In genomic region chr7:158811461-158811860, GRCh38 we compare ENCODE assay signal across 8 cellular contexts. TPM values are rescaled to one million over a fixed set of nuclear protein-coding genes. Genes with fewer than 3 reads are reported as not detected.
DNase-seq lines count a peak whose midpoint lies in the region; ATAC-seq, FAIRE-seq and TF ChIP-seq lines count a peak whose summit lies in the region.

No MANE protein-coding gene starts in this region.

- H3K27me3 ChIP-seq in HUES64 (ENCODE audit: insufficient read depth, low read length): no peaks in the 10 kb centered on the region
- H3K27me3 ChIP-seq in left ventricle myocardium inferior (ENCODE audit: low read depth): no peaks in the 10 kb centered on the region

- H3K36me3 ChIP-seq in HUES64 (ENCODE audit: insufficient read depth, low read length): peaks cover 13% of the 10 kb centered on the region
- peaks cover 15% of the 10 kb centered on the region for H3K36me3 ChIP-seq in left ventricle myocardium inferior
- H3K36me3 ChIP-seq in kidney (ENCODE audit: control insufficient read depth in 1 of 2, insufficient read depth in 2 of 2, low read length in 2 of 2): peaks cover 0 to 3% of the 10 kb centered on the region in 2 donors

- no peak for FAIRE-seq in kidney (lab: Jason Lieb, UNC)

- H3K9me3 Mint-ChIP-seq in activated T-cell treated with anti-CD3 and anti-CD28 coated beads, Interleukin-2, amount 50 U/mL, for 72 hours: no peaks in the 10 kb centered on the region

- H3K36me3 Mint-ChIP-seq in activated T-cell treated with anti-CD3 and anti-CD28 coated beads, Interleukin-2, amount 50 U/mL, for 72 hours (ENCODE audit: insufficient read depth in 2 of 2): peaks cover 2 to 17% of the 10 kb centered on the region in 2 donors

- H3K4me1 ChIP-seq in HUES64 (ENCODE audit: insufficient read depth, low read length) (peaks cover 28% of the 10 kb centered on the region), left ventricle myocardium inferior (peaks cover 79% of the 10 kb centered on the region), kidney (ENCODE audit: control insufficient read depth in 1 of 2, insufficient read depth in 1 of 2, low read depth in 1 of 2, low read length in 2 of 2) (peaks cover 10 to 11% of the 10 kb centered on the region in 2 donors)

- ATAC-seq in activated T-cell treated with anti-CD3 and anti-CD28 coated beads, Interleukin-2, amount 50 U/mL, for 72 hours (replicated peaks in 1 of 2): peak; percentile 69 to 79
- ATAC-seq in GM18868 (IDR thresholded peaks at IDR 0.05; ENCODE audit: unreplicated experiment): no peak

- DNase-seq in activated T-cell treated with anti-CD3 and anti-CD28 coated beads, Interleukin-2, amount 50 U/mL, for 72 hours: peak; percentile 53 to 69
- DNase-seq in left ventricle myocardium inferior (no peak), T1000 (lab: John Stamatoyannopoulos, UW) (no peak), NCI-H345 treated with DMSO at 0.1 percent for 48 hours (lab: John Stamatoyannopoulos, UW; ENCODE audit: unreplicated experiment) (no peak), kidney (no peak)
- peak; percentile 59 to 67 for DNase-seq in stimulated activated CD8-positive, alpha-beta memory T cell treated with anti-CD3 and anti-CD28 coated beads, Interleukin-15, amount 100 ng/mL, for 48 hours (ENCODE audit: low read depth in 2 of 2)

- H3K27me3 Mint-ChIP-seq in activated T-cell treated with anti-CD3 and anti-CD28 coated beads, Interleukin-2, amount 50 U/mL, for 72 hours (ENCODE audit: low read depth): no peaks in the 10 kb centered on the region

- TF ChIP-seq CTCF in left ventricle myocardium inferior (IDR thresholded peaks at IDR 0.05; ENCODE audit: borderline replicate concordance) (no peak), kidney (IDR thresholded peaks at IDR 0.05; ENCODE audit: borderline replicate concordance, extremely low read depth, insufficient read depth) (no peak)

- H3K9me3 ChIP-seq in HUES64 (ENCODE audit: insufficient read depth, low read depth, low read length) (peaks cover 3% of the 10 kb centered on the region), left ventricle myocardium inferior (replicated peaks) (no peaks in the 10 kb centered on the region), kidney (ENCODE audit: control insufficient read depth in 1 of 2, low read length in 2 of 2) (no peaks in the 10 kb centered on the region)

- peaks cover 83% of the 10 kb centered on the region for H3K4me1 Mint-ChIP-seq in activated T-cell treated with anti-CD3 and anti-CD28 coated beads, Interleukin-2, amount 50 U/mL, for 72 hours (ENCODE audit: low read depth)

- H3K9ac ChIP-seq in HUES64 (ENCODE audit: low read depth, low read length) (0 out of 2 replicates have a peak overlapping the region, but pooled peaks have one; percentile 10), kidney (ENCODE audit: low read length in 2 of 2) (no peak overlapping the region)

- H3K4me3 ChIP-seq in HUES64 (ENCODE audit: low read length) (no peak overlapping the region), left ventricle myocardium inferior (no peak overlapping the region), kidney (ENCODE audit: low read length in 2 of 2) (no peak overlapping the region)

- H3K4me3 Mint-ChIP-seq in activated T-cell treated with anti-CD3 and anti-CD28 coated beads, Interleukin-2, amount 50 U/mL, for 72 hours: peak overlapping the region; percentile 84 to 91

- 94% methylated on average over 8 of the region's 8 CpGs for WGBS in HUES64

- intact Hi-C loops in left ventricle myocardium inferior (cut with micrococcal nuclease): no loop called here
- intact Hi-C loops in kidney (cut with DNase I): no loop called here

- H3K27ac ChIP-seq in HUES64 (ENCODE audit: low read depth, low read length): no peak overlapping the region; the same call in 1 of the 2 replicates
- peak overlapping the region; percentile 73 for H3K27ac ChIP-seq in left ventricle myocardium inferior (replicated peaks)
- no peak overlapping the region for H3K27ac ChIP-seq in kidney (ENCODE audit: low read depth in 2 of 2, low read length in 2 of 2)

- peak overlapping the region; percentile 98 for H3K27ac Mint-ChIP-seq in activated T-cell treated with anti-CD3 and anti-CD28 coated beads, Interleukin-2, amount 50 U/mL, for 72 hours

RNA-seq across cellular contexts. Expression of gene ESYT2, which starts 17.8 kb away (rescaled TPM):
- 14.6 TPM for polyA plus RNA-seq in HUES64 (2013, experiment 1 of 2)
- 18.1 TPM for polyA plus RNA-seq in HUES64 (2013, experiment 2 of 2)
- total RNA-seq in activated T-cell treated with anti-CD3 and anti-CD28 coated beads, Interleukin-2, amount 50 U/mL, for 72 hours: 10 to 100 TPM; 68.6 to 68.8 TPM
- total RNA-seq in left ventricle myocardium inferior (41.1 TPM), kidney (95.8 TPM)
- polyA plus RNA-seq in kidney (ENCODE audit: insufficient read depth, low read depth, low replicate concordance): 19.4 TPM

RNA-seq across cellular contexts. Expression of gene DYNC2I1, which starts 44.9 kb away (rescaled TPM):
- 8.9 TPM for polyA plus RNA-seq in HUES64 (2013, experiment 1 of 2)
- polyA plus RNA-seq in HUES64 (2013, experiment 2 of 2): 11.1 TPM
- total RNA-seq in activated T-cell treated with anti-CD3 and anti-CD28 coated beads, Interleukin-2, amount 50 U/mL, for 72 hours: 10 to 100 TPM; 14.2 to 14.9 TPM
- total RNA-seq in left ventricle myocardium inferior (31.1 TPM), kidney (32.0 TPM)
- 12.0 TPM for polyA plus RNA-seq in kidney (ENCODE audit: insufficient read depth, low read depth, low replicate concordance)

Comparison
In these comparisons a context has a peak if more than half of its experiments do, and no peak if none do; other contexts are left out.
1. DNase-seq: peak in activated T-cell treated with anti-CD3 and anti-CD28 coated beads, Interleukin-2, amount 50 U/mL, for 72 hours (2 of 2) and stimulated activated CD8-positive, alpha-beta memory T cell treated with anti-CD3 and anti-CD28 coated beads, Interleukin-15, amount 100 ng/mL, for 48 hours (2 of 2); none in left ventricle myocardium inferior (single experiment), T1000 (single experiment), NCI-H345 treated with DMSO at 0.1 percent for 48 hours (single experiment) and kidney (single experiment).